Comparison of ENCODE assay signal across 1 cellular context in the genomic region with DNA sequence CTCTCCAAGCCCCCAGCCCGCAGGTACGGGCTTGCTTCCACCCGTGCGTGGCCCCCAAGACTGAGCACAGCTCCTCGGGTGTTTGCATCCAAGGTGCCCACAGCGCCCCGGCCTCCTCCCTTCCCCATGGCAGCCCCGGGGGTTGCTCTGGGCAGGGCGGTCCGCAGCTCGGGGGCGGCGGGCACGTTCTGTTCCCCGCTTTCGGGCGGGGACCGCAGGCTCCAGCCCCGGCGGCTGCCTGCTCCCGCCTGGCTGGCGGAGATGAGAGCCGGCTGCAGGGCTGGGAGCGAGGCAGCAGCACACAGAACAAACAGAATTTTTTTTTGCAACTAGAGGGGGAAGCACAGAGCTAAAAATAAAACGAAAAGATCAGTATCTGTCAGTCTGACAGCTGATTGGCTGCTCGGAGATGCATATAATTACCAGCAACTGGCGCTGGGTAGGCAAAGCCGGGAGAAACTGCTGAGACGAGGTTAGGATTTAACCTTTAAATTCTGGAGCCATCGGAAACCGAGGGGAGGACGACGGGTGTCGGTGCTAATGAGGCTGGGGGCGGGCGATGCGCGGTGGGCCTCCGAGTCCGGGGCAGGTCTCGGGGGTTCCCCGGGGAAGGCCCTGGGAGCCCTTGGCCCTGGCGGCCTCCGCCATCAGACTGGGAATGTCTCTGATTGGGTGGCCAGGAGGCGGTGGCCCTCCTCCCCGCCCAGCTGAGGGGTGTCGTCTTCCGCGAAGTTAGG.
TF ChIP-seq lines count a peak whose summit lies in the region.

No MANE protein-coding gene starts in this region.

TF ChIP-seq in K562, 482 proteins besides CTCF, POLR2A, EP300 and RAD21 (continued from another document and continues in another):
- TF ChIP-seq NR2C2 (CRISPR knock-in tag; IDR thresholded peaks at IDR 0.05) (no peak), NR2C2 (tag; IDR thresholded peaks at IDR 0.05) (no peak), ZNF316 (IDR thresholded peaks at IDR 0.05) (no peak), NR4A1 (CRISPR knock-in tag; IDR thresholded peaks at IDR 0.05) (no peak; the same call in 1 of the 2 replicates), NR4A1 (tag; IDR thresholded peaks at IDR 0.05) (no peak), BCOR (IDR thresholded peaks at IDR 0.05) (no peak), RBM15 (IDR thresholded peaks at IDR 0.05; ENCODE audit: insufficient read depth, low read length) (no peak), NR3C1 (CRISPR knock-in tag; IDR thresholded peaks at IDR 0.05) (no peak), GABPB1 (CRISPR knock-in tag; IDR thresholded peaks at IDR 0.05) (no peak; the same call in 1 of the 2 replicates), ZBTB17 (CRISPR knock-in tag; IDR thresholded peaks at IDR 0.05) (no peak), GTF2E2 (tag; IDR thresholded peaks at IDR 0.05) (no peak), SLC30A9 (CRISPR knock-in tag; IDR thresholded peaks at IDR 0.05) (no peak), PHF8 (IDR thresholded peaks at IDR 0.05; ENCODE audit: borderline replicate concordance, low read length) (peak; percentile 32; the same call in 1 of the 2 replicates), TEAD1 (CRISPR knock-in tag; IDR thresholded peaks at IDR 0.05) (no peak), TCF3 (CRISPR knock-in tag; IDR thresholded peaks at IDR 0.05) (no peak), GABPA (tag; conservative IDR thresholded peaks at IDR 0.05; ENCODE audit: low read depth) (no peak), RB1 (IDR thresholded peaks at IDR 0.05; ENCODE audit: low read depth) (0 out of 2 replicates have a peak, but pooled peaks have one; percentile 19), MTF1 (CRISPR knock-in tag; IDR thresholded peaks at IDR 0.05; ENCODE audit: borderline replicate concordance) (no peak), ELF4 (CRISPR knock-in tag; IDR thresholded peaks at IDR 0.05) (no peak), SIN3B (IDR thresholded peaks at IDR 0.05; ENCODE audit: low read depth) (no peak), TAL1 (IDR thresholded peaks at IDR 0.05) (no peak), RBM22 (IDR thresholded peaks at IDR 0.05; ENCODE audit: low read depth, low read length, poor library complexity, severe bottlenecking) (no peak), RBM17 (IDR thresholded peaks at IDR 0.05; ENCODE audit: borderline replicate concordance, low read depth, low read length) (no peak), SMARCA5 (IDR thresholded peaks at IDR 0.05) (no peak), ZNF589 (CRISPR knock-in tag; IDR thresholded peaks at IDR 0.05; ENCODE audit: low read depth) (no peak), NFYB (IDR thresholded peaks at IDR 0.05; ENCODE audit: extremely low read depth, insufficient read length) (peak; percentile 37), ZBED1 (IDR thresholded peaks at IDR 0.05) (no peak), ZEB2 (IDR thresholded peaks at IDR 0.05) (no peak), SMAD1 (IDR thresholded peaks at IDR 0.05; ENCODE audit: low read depth, low read length, partially characterized antibody) (no peak), SRSF3 (IDR thresholded peaks at IDR 0.05; ENCODE audit: insufficient read depth, low read length) (no peak), NFIX (CRISPR knock-in tag; IDR thresholded peaks at IDR 0.05; ENCODE audit: low read depth) (no peak), ZNF445 (CRISPR knock-in tag; IDR thresholded peaks at IDR 0.05; ENCODE audit: low read depth) (no peak), XRCC5 (IDR thresholded peaks at IDR 0.05; ENCODE audit: low read depth, low read length) (no peak), ZNF134 (CRISPR knock-in tag; conservative IDR thresholded peaks at IDR 0.05) (no peak), TARDBP (IDR thresholded peaks at IDR 0.05) (no peak)
- TF ChIP-seq, protein P1, sequence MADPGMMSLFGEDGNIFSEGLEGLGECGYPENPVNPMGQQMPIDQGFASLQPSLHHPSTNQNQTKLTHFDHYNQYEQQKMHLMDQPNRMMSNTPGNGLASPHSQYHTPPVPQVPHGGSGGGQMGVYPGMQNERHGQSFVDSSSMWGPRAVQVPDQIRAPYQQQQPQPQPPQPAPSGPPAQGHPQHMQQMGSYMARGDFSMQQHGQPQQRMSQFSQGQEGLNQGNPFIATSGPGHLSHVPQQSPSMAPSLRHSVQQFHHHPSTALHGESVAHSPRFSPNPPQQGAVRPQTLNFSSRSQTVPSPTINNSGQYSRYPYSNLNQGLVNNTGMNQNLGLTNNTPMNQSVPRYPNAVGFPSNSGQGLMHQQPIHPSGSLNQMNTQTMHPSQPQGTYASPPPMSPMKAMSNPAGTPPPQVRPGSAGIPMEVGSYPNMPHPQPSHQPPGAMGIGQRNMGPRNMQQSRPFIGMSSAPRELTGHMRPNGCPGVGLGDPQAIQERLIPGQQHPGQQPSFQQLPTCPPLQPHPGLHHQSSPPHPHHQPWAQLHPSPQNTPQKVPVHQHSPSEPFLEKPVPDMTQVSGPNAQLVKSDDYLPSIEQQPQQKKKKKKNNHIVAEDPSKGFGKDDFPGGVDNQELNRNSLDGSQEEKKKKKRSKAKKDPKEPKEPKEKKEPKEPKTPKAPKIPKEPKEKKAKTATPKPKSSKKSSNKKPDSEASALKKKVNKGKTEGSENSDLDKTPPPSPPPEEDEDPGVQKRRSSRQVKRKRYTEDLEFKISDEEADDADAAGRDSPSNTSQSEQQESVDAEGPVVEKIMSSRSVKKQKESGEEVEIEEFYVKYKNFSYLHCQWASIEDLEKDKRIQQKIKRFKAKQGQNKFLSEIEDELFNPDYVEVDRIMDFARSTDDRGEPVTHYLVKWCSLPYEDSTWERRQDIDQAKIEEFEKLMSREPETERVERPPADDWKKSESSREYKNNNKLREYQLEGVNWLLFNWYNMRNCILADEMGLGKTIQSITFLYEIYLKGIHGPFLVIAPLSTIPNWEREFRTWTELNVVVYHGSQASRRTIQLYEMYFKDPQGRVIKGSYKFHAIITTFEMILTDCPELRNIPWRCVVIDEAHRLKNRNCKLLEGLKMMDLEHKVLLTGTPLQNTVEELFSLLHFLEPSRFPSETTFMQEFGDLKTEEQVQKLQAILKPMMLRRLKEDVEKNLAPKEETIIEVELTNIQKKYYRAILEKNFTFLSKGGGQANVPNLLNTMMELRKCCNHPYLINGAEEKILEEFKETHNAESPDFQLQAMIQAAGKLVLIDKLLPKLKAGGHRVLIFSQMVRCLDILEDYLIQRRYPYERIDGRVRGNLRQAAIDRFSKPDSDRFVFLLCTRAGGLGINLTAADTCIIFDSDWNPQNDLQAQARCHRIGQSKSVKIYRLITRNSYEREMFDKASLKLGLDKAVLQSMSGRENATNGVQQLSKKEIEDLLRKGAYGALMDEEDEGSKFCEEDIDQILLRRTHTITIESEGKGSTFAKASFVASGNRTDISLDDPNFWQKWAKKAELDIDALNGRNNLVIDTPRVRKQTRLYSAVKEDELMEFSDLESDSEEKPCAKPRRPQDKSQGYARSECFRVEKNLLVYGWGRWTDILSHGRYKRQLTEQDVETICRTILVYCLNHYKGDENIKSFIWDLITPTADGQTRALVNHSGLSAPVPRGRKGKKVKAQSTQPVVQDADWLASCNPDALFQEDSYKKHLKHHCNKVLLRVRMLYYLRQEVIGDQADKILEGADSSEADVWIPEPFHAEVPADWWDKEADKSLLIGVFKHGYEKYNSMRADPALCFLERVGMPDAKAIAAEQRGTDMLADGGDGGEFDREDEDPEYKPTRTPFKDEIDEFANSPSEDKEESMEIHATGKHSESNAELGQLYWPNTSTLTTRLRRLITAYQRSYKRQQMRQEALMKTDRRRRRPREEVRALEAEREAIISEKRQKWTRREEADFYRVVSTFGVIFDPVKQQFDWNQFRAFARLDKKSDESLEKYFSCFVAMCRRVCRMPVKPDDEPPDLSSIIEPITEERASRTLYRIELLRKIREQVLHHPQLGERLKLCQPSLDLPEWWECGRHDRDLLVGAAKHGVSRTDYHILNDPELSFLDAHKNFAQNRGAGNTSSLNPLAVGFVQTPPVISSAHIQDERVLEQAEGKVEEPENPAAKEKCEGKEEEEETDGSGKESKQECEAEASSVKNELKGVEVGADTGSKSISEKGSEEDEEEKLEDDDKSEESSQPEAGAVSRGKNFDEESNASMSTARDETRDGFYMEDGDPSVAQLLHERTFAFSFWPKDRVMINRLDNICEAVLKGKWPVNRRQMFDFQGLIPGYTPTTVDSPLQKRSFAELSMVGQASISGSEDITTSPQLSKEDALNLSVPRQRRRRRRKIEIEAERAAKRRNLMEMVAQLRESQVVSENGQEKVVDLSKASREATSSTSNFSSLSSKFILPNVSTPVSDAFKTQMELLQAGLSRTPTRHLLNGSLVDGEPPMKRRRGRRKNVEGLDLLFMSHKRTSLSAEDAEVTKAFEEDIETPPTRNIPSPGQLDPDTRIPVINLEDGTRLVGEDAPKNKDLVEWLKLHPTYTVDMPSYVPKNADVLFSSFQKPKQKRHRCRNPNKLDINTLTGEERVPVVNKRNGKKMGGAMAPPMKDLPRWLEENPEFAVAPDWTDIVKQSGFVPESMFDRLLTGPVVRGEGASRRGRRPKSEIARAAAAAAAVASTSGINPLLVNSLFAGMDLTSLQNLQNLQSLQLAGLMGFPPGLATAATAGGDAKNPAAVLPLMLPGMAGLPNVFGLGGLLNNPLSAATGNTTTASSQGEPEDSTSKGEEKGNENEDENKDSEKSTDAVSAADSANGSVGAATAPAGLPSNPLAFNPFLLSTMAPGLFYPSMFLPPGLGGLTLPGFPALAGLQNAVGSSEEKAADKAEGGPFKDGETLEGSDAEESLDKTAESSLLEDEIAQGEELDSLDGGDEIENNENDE (IDR thresholded peaks at IDR 0.05; ENCODE audit: low read depth, low read length) = no peak
- TF ChIP-seq, protein P2, sequence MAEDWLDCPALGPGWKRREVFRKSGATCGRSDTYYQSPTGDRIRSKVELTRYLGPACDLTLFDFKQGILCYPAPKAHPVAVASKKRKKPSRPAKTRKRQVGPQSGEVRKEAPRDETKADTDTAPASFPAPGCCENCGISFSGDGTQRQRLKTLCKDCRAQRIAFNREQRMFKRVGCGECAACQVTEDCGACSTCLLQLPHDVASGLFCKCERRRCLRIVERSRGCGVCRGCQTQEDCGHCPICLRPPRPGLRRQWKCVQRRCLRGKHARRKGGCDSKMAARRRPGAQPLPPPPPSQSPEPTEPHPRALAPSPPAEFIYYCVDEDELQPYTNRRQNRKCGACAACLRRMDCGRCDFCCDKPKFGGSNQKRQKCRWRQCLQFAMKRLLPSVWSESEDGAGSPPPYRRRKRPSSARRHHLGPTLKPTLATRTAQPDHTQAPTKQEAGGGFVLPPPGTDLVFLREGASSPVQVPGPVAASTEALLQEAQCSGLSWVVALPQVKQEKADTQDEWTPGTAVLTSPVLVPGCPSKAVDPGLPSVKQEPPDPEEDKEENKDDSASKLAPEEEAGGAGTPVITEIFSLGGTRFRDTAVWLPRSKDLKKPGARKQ (CRISPR knock-in tag; IDR thresholded peaks at IDR 0.05) = peak; percentile 82; the same call in 1 of the 2 replicates
- TF ChIP-seq, protein P3, sequence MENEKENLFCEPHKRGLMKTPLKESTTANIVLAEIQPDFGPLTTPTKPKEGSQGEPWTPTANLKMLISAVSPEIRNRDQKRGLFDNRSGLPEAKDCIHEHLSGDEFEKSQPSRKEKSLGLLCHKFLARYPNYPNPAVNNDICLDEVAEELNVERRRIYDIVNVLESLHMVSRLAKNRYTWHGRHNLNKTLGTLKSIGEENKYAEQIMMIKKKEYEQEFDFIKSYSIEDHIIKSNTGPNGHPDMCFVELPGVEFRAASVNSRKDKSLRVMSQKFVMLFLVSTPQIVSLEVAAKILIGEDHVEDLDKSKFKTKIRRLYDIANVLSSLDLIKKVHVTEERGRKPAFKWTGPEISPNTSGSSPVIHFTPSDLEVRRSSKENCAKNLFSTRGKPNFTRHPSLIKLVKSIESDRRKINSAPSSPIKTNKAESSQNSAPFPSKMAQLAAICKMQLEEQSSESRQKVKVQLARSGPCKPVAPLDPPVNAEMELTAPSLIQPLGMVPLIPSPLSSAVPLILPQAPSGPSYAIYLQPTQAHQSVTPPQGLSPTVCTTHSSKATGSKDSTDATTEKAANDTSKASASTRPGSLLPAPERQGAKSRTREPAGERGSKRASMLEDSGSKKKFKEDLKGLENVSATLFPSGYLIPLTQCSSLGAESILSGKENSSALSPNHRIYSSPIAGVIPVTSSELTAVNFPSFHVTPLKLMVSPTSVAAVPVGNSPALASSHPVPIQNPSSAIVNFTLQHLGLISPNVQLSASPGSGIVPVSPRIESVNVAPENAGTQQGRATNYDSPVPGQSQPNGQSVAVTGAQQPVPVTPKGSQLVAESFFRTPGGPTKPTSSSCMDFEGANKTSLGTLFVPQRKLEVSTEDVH (IDR thresholded peaks at IDR 0.05; ENCODE audit: low read depth, partially characterized antibody) = no peak
- TF ChIP-seq, protein P4, sequence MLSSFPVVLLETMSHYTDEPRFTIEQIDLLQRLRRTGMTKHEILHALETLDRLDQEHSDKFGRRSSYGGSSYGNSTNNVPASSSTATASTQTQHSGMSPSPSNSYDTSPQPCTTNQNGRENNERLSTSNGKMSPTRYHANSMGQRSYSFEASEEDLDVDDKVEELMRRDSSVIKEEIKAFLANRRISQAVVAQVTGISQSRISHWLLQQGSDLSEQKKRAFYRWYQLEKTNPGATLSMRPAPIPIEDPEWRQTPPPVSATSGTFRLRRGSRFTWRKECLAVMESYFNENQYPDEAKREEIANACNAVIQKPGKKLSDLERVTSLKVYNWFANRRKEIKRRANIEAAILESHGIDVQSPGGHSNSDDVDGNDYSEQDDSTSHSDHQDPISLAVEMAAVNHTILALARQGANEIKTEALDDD (IDR thresholded peaks at IDR 0.05) = no peak
- TF ChIP-seq, protein P5, sequence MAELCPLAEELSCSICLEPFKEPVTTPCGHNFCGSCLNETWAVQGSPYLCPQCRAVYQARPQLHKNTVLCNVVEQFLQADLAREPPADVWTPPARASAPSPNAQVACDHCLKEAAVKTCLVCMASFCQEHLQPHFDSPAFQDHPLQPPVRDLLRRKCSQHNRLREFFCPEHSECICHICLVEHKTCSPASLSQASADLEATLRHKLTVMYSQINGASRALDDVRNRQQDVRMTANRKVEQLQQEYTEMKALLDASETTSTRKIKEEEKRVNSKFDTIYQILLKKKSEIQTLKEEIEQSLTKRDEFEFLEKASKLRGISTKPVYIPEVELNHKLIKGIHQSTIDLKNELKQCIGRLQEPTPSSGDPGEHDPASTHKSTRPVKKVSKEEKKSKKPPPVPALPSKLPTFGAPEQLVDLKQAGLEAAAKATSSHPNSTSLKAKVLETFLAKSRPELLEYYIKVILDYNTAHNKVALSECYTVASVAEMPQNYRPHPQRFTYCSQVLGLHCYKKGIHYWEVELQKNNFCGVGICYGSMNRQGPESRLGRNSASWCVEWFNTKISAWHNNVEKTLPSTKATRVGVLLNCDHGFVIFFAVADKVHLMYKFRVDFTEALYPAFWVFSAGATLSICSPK (IDR thresholded peaks at IDR 0.05; ENCODE audit: borderline replicate concordance) = no peak
- TF ChIP-seq, protein P6, sequence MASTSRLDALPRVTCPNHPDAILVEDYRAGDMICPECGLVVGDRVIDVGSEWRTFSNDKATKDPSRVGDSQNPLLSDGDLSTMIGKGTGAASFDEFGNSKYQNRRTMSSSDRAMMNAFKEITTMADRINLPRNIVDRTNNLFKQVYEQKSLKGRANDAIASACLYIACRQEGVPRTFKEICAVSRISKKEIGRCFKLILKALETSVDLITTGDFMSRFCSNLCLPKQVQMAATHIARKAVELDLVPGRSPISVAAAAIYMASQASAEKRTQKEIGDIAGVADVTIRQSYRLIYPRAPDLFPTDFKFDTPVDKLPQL (IDR thresholded peaks at IDR 0.05; ENCODE audit: extremely low read depth, insufficient read length) = no peak
- TF ChIP-seq, protein P7, sequence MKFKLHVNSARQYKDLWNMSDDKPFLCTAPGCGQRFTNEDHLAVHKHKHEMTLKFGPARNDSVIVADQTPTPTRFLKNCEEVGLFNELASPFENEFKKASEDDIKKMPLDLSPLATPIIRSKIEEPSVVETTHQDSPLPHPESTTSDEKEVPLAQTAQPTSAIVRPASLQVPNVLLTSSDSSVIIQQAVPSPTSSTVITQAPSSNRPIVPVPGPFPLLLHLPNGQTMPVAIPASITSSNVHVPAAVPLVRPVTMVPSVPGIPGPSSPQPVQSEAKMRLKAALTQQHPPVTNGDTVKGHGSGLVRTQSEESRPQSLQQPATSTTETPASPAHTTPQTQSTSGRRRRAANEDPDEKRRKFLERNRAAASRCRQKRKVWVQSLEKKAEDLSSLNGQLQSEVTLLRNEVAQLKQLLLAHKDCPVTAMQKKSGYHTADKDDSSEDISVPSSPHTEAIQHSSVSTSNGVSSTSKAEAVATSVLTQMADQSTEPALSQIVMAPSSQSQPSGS (CRISPR knock-in tag; IDR thresholded peaks at IDR 0.05) = no peak
